15 cellular contexts compared by ENCODE assay signal in the genomic region with DNA sequence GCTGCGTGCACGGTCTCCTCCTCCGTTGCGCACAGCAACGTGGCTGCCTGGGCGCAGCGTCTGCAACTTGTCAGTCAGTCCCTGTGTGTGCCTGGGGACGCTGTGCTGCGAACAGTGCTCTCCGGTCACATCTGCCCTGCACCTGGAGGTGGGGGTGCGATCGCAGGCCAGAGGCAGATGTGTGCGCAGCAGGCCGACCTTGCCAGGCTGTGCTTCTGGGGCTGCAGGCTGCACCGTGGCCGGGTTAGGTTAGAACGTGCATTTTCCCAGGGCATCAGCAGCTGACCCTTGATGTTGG. TPM values are rescaled to one million over a fixed set of nuclear protein-coding genes. Genes with fewer than 3 reads are reported as not detected.
A peak's percentile ranks its signal among the peaks of the same experiment; 100 is the strongest.
DNase-seq lines count a peak whose midpoint lies in the region; ATAC-seq and TF ChIP-seq lines count a peak whose summit lies in the region.
"Had no signal": no experiment of that assay in that cellular context is flagged by ENCODE, and none has a peak within 500 bp of the region (broad histone marks: within the 10 kb centered on the region; RNA-seq: fewer than 3 reads in every experiment).

No MANE protein-coding gene starts in this region.

- TF ChIP-seq EP300 in gastroesophageal sphincter (IDR thresholded peaks at IDR 0.05): no peak

- H3K36me3 ChIP-seq in gastroesophageal sphincter (peaks cover 0 to 92% of the 10 kb centered on the region in 2 donors), rectal smooth muscle tissue (ENCODE audit: control insufficient read depth, insufficient read depth, low read length) (peaks cover 24% of the 10 kb centered on the region), Peyer's patch (peaks cover 0 to 83% (median 0%) of the 10 kb centered on the region in 3 donors)

- H3K27ac Mint-ChIP-seq in WTC11: no peak overlapping the region

- H3K9me3 Mint-ChIP-seq in WTC11: no peaks in the 10 kb centered on the region

- WGBS in gastroesophageal sphincter (ENCODE audit: low coverage in 1 of 2), 2 donors: 40% methylated on average over 3 of the region's 17 CpGs; no CpG with 5 or more reads in 1 of the 2 donors

- CTCF ChIA-PET in WTC11 (lab: Charles Lee): no interaction called here

- H3K4me3 ChIP-seq in gastroesophageal sphincter (peak overlapping the region in 1 of 2 donors; percentile 25), rectal smooth muscle tissue (ENCODE audit: low read length) (no peak overlapping the region), Peyer's patch (no peak overlapping the region)

- H3K27me3 Mint-ChIP-seq in WTC11 (ENCODE audit: low read depth): no peaks in the 10 kb centered on the region

- peaks cover 77% of the 10 kb centered on the region for H3K36me3 Mint-ChIP-seq in WTC11

- H3K9me3 ChIP-seq in gastroesophageal sphincter (no peaks in the 10 kb centered on the region), Peyer's patch (no peaks in the 10 kb centered on the region)
- H3K9me3 ChIP-seq: Caco-2 had no signal

- POLR2A ChIA-PET in WTC11 (lab: Charles Lee): no interaction called here

- TF ChIP-seq CTCF in 22Rv1 (IDR thresholded peaks at IDR 0.05) (no peak), WTC11 (IDR thresholded peaks at IDR 0.05) (no peak), gastroesophageal sphincter (IDR thresholded peaks at IDR 0.05) (no peak), Peyer's patch (IDR thresholded peaks at IDR 0.05) (no peak)

- no peaks in the 10 kb centered on the region for H3K4me1 Mint-ChIP-seq in WTC11

- H3K27ac ChIP-seq in 22Rv1: peak overlapping the region; percentile 87
- H3K27ac ChIP-seq in gastroesophageal sphincter: peak overlapping the region; percentile 68 to 97 (median 90)
- peak overlapping the region; percentile 89 for H3K27ac ChIP-seq in rectal smooth muscle tissue (ENCODE audit: low read depth, low read length)
- peak overlapping the region in 2 of 4 donors; percentile 72 to 75 for H3K27ac ChIP-seq in Peyer's patch
- H3K27ac ChIP-seq: foreskin keratinocyte had no signal

- no peak for TF ChIP-seq POLR2A in gastroesophageal sphincter (IDR thresholded peaks at IDR 0.05)
- TF ChIP-seq POLR2A in Peyer's patch (IDR thresholded peaks at IDR 0.05): no peak

- H3K4me3 Mint-ChIP-seq in WTC11: no peak overlapping the region

- H3K27me3 ChIP-seq in gastroesophageal sphincter (no peaks in the 10 kb centered on the region), rectal smooth muscle tissue (ENCODE audit: control insufficient read depth, insufficient read depth, low read length) (no peaks in the 10 kb centered on the region), Peyer's patch (no peaks in the 10 kb centered on the region)
- H3K27me3 ChIP-seq: foreskin keratinocyte had no signal

- DNase-seq in WTC11 (ENCODE audit: low spot score): no peak
- no peak for DNase-seq in Peyer's patch
- no peak for DNase-seq in kidney tubule cell (ENCODE audit: low spot score)
- DNase-seq: activated CD4-positive, alpha-beta T cell treated with anti-CD3 and anti-CD28 coated beads, Interleukin-2, amount 50 U/mL, for 4 hours; Caco-2; H7; MM.1S; NCI-H82; stimulated activated CD4-positive, alpha-beta T cell treated with anti-CD3 and anti-CD28 coated beads, Interleukin-2, amount 100 ng/mL, for 48 hours had no signal

- H3K9ac ChIP-seq in rectal smooth muscle tissue (ENCODE audit: low read length): no peak overlapping the region

- H3K4me1 ChIP-seq in gastroesophageal sphincter (peaks cover 0 to 64% (median 21%) of the 10 kb centered on the region in 3 donors), rectal smooth muscle tissue (ENCODE audit: control insufficient read depth, insufficient read depth, low read length) (peaks cover 19% of the 10 kb centered on the region), Peyer's patch (peaks cover 0 to 16% (median 0%) of the 10 kb centered on the region in 4 donors)
- H3K4me1 ChIP-seq: Caco-2, foreskin keratinocyte had no signal

- ATAC-seq in WTC11: peak; percentile 22; the same call in 1 of the 2 replicates
- ATAC-seq in gastroesophageal sphincter: no peak
- no peak for ATAC-seq in GM21576 (IDR thresholded peaks at IDR 0.05; ENCODE audit: unreplicated experiment)
- ATAC-seq in HG02852 (IDR thresholded peaks at IDR 0.05; ENCODE audit: unreplicated experiment): no peak

TF ChIP-seq in WTC11, 78 proteins besides CTCF, POLR2A, EP300 and RAD21:
- no peak for TF ChIP-seq ZNF416 (CRISPR knock-in tag; IDR thresholded peaks at IDR 0.05)
- TF ChIP-seq JUN (CRISPR knock-in tag; IDR thresholded peaks at IDR 0.05): no peak
- no peak for TF ChIP-seq RELA (CRISPR knock-in tag; IDR thresholded peaks at IDR 0.05; ENCODE audit: borderline replicate concordance)
- TF ChIP-seq, protein P1, sequence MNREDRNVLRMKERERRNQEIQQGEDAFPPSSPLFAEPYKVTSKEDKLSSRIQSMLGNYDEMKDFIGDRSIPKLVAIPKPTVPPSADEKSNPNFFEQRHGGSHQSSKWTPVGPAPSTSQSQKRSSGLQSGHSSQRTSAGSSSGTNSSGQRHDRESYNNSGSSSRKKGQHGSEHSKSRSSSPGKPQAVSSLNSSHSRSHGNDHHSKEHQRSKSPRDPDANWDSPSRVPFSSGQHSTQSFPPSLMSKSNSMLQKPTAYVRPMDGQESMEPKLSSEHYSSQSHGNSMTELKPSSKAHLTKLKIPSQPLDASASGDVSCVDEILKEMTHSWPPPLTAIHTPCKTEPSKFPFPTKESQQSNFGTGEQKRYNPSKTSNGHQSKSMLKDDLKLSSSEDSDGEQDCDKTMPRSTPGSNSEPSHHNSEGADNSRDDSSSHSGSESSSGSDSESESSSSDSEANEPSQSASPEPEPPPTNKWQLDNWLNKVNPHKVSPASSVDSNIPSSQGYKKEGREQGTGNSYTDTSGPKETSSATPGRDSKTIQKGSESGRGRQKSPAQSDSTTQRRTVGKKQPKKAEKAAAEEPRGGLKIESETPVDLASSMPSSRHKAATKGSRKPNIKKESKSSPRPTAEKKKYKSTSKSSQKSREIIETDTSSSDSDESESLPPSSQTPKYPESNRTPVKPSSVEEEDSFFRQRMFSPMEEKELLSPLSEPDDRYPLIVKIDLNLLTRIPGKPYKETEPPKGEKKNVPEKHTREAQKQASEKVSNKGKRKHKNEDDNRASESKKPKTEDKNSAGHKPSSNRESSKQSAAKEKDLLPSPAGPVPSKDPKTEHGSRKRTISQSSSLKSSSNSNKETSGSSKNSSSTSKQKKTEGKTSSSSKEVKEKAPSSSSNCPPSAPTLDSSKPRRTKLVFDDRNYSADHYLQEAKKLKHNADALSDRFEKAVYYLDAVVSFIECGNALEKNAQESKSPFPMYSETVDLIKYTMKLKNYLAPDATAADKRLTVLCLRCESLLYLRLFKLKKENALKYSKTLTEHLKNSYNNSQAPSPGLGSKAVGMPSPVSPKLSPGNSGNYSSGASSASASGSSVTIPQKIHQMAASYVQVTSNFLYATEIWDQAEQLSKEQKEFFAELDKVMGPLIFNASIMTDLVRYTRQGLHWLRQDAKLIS (CRISPR knock-in tag; IDR thresholded peaks at IDR 0.05; ENCODE audit: borderline replicate concordance): no peak
- TF ChIP-seq NR3C1 (CRISPR knock-in tag; conservative IDR thresholded peaks at IDR 0.05; ENCODE audit: low read depth): no peak
- no peak for TF ChIP-seq ZNF138 (CRISPR knock-in tag; conservative IDR thresholded peaks at IDR 0.05)
- no peak for TF ChIP-seq ZNF232 (CRISPR knock-in tag; IDR thresholded peaks at IDR 0.05)
- TF ChIP-seq RORB (CRISPR knock-in tag; IDR thresholded peaks at IDR 0.05): no peak
- TF ChIP-seq, protein P2, sequence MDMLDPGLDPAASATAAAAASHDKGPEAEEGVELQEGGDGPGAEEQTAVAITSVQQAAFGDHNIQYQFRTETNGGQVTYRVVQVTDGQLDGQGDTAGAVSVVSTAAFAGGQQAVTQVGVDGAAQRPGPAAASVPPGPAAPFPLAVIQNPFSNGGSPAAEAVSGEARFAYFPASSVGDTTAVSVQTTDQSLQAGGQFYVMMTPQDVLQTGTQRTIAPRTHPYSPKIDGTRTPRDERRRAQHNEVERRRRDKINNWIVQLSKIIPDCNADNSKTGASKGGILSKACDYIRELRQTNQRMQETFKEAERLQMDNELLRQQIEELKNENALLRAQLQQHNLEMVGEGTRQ (CRISPR knock-in tag; IDR thresholded peaks at IDR 0.05): no peak
- TF ChIP-seq CBFB (CRISPR knock-in tag; IDR thresholded peaks at IDR 0.05; ENCODE audit: low read depth): no peak
- TF ChIP-seq, protein P3, sequence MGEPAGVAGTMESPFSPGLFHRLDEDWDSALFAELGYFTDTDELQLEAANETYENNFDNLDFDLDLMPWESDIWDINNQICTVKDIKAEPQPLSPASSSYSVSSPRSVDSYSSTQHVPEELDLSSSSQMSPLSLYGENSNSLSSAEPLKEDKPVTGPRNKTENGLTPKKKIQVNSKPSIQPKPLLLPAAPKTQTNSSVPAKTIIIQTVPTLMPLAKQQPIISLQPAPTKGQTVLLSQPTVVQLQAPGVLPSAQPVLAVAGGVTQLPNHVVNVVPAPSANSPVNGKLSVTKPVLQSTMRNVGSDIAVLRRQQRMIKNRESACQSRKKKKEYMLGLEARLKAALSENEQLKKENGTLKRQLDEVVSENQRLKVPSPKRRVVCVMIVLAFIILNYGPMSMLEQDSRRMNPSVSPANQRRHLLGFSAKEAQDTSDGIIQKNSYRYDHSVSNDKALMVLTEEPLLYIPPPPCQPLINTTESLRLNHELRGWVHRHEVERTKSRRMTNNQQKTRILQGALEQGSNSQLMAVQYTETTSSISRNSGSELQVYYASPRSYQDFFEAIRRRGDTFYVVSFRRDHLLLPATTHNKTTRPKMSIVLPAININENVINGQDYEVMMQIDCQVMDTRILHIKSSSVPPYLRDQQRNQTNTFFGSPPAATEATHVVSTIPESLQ (CRISPR knock-in tag; IDR thresholded peaks at IDR 0.05): no peak
- TF ChIP-seq, protein P4, sequence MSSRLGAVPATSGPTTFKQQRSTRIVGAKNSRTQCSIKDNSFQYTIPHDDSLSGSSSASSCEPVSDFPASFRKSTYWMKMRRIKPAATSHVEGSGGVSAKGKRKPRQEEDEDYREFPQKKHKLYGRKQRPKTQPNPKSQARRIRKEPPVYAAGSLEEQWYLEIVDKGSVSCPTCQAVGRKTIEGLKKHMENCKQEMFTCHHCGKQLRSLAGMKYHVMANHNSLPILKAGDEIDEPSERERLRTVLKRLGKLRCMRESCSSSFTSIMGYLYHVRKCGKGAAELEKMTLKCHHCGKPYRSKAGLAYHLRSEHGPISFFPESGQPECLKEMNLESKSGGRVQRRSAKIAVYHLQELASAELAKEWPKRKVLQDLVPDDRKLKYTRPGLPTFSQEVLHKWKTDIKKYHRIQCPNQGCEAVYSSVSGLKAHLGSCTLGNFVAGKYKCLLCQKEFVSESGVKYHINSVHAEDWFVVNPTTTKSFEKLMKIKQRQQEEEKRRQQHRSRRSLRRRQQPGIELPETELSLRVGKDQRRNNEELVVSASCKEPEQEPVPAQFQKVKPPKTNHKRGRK (CRISPR knock-in tag; IDR thresholded peaks at IDR 0.05; ENCODE audit: borderline replicate concordance): no peak
- TF ChIP-seq TCF7 (CRISPR knock-in tag; IDR thresholded peaks at IDR 0.05; ENCODE audit: low read depth): no peak

RNA-seq across cellular contexts. Expression of a gene that starts 8.2 kb away (rescaled TPM):
- total RNA-seq in WTC11 (2021) (73.0 to 82.0 TPM (median 73.4 TPM) in 3 replicates), gastroesophageal sphincter (10 to 100 TPM; 18.4 to 34.8 (median 28.7) TPM), Peyer's patch (10 to 100 TPM; 29.7 to 93.3 (median 56.8) TPM)

RNA-seq across cellular contexts. Expression of a gene that starts 35.9 kb away (rescaled TPM):
- total RNA-seq in WTC11 (2021) (149 to 158 TPM (median 156 TPM) in 3 replicates), gastroesophageal sphincter (100 to 1,000 TPM; 151 to 261 (median 231) TPM), Peyer's patch (100 to 1,000 TPM; 113 to 259 (median 192) TPM)
